Comparison of ENCODE assay signal across 19 cellular contexts in genomic region chr5:34684980-34685352, GRCh38. TPM values are rescaled to one million over a fixed set of nuclear protein-coding genes. Genes with fewer than 3 reads are reported as not detected.
A peak's percentile ranks its signal among the peaks of the same experiment; 100 is the strongest.
DNase-seq lines count a peak whose midpoint lies in the region; ATAC-seq, FAIRE-seq and TF ChIP-seq lines count a peak whose summit lies in the region.
"Had no signal": no experiment of that assay in that cellular context is flagged by ENCODE, and none has a peak within 500 bp of the region (broad histone marks: within the 10 kb centered on the region; RNA-seq: fewer than 3 reads in every experiment).

No MANE protein-coding gene starts in this region.

- no peaks in the 10 kb centered on the region for H3K79me1 ChIP-seq in mesenchymal stem cell (replicated peaks; ENCODE audit: low read length, poor library complexity, severe bottlenecking)

- CTCF ChIA-PET in HEK293 (lab: Yijun Ruan, JAX), result interaction anchor here (0.6 to 0.7 kb wide), 3 partner anchors 22 to 60 kb away, joined by 3 to 4 read pairs (median 4); no protein-coding TSS in a partner anchor

- peak overlapping the region; percentile 80 for H2AK5ac ChIP-seq in mesenchymal stem cell (ENCODE audit: low read length, severe bottlenecking)

- TF ChIP-seq CTCF in HEK293 (tag by site-specific recombination; IDR thresholded peaks at IDR 0.05) (no peak), astrocyte (IDR thresholded peaks at IDR 0.05; ENCODE audit: insufficient read depth, low read depth, low read length) (no peak)

- no peaks in the 10 kb centered on the region for H3K27me3 Mint-ChIP-seq in astrocyte (ENCODE audit: low read depth, unreplicated experiment)
- H3K27me3 Mint-ChIP-seq: activated CD4-positive, alpha-beta T cell treated with anti-CD3 and anti-CD28 coated beads, Interleukin-2, amount 10 ng/mL, durations not matched to agents 24 days and 14 days had no signal

- peaks cover 55% of the 10 kb centered on the region for H3K4me1 ChIP-seq in HEK293 (ENCODE audit: control insufficient read depth, insufficient read depth, low read length)
- H3K4me1 ChIP-seq in astrocyte (ENCODE audit: insufficient read depth, low read length), result peaks cover 58% of the 10 kb centered on the region
- H3K4me1 ChIP-seq in mesenchymal stem cell (ENCODE audit: control insufficient read depth, insufficient read depth, low read depth, low read length), result peaks cover 17% of the 10 kb centered on the region
- H3K4me1 ChIP-seq in skeletal muscle satellite cell (ENCODE audit: control insufficient read depth, insufficient read depth, low read length), result peaks cover 53% of the 10 kb centered on the region
- H3K4me1 ChIP-seq: BLaER1, Peyer's patch had no signal

- H3K4me2 ChIP-seq in astrocyte (ENCODE audit: low read length) (peak overlapping the region; percentile 80), mesenchymal stem cell (ENCODE audit: low read length, poor library complexity, severe bottlenecking) (no peak overlapping the region), skeletal muscle satellite cell (ENCODE audit: low read length) (no peak overlapping the region)
- H3K4me2 ChIP-seq: BLaER1 had no signal

- no peak overlapping the region for H3K18ac ChIP-seq in mesenchymal stem cell (ENCODE audit: low read depth in 1 of 2, low read length in 2 of 2)

- H4K8ac ChIP-seq in mesenchymal stem cell (ENCODE audit: low read length), result no peak overlapping the region

- H4K20me1 ChIP-seq in astrocyte (ENCODE audit: insufficient read depth, low read length), result peaks cover 17% of the 10 kb centered on the region
- H4K20me1 ChIP-seq: BLaER1 had no signal

- no peak overlapping the region for H3K14ac ChIP-seq in mesenchymal stem cell (ENCODE audit: low read length in 2 of 2)

- no peaks in the 10 kb centered on the region for H3K9me3 Mint-ChIP-seq in astrocyte (ENCODE audit: unreplicated experiment)
- H3K9me3 Mint-ChIP-seq: activated CD4-positive, alpha-beta T cell treated with anti-CD3 and anti-CD28 coated beads, Interleukin-2, amount 10 ng/mL, durations not matched to agents 24 days and 14 days had no signal

- H2AFZ ChIP-seq in astrocyte (ENCODE audit: low read depth, low read length), result no peak overlapping the region
- no peak overlapping the region for H2AFZ ChIP-seq in mesenchymal stem cell (ENCODE audit: low read depth, low read length)

- H2BK120ac ChIP-seq in mesenchymal stem cell (ENCODE audit: low read depth, low read length), result no peak overlapping the region

- WGBS in mesenchymal stem cell, result 94% methylated on average over 3 of the region's 4 CpGs

- peak overlapping the region; percentile 93 for H3K27ac Mint-ChIP-seq in astrocyte (ENCODE audit: unreplicated experiment)
- H3K27ac Mint-ChIP-seq: activated CD4-positive, alpha-beta T cell treated with anti-CD3 and anti-CD28 coated beads, Interleukin-2, amount 10 ng/mL, durations not matched to agents 24 days and 14 days had no signal

- peaks cover 7% of the 10 kb centered on the region for H3K36me3 Mint-ChIP-seq in astrocyte (ENCODE audit: low read depth, unreplicated experiment)

- peak overlapping the region; percentile 60 for H3K27ac ChIP-seq in HEK293 (ENCODE audit: extremely low read depth, low read depth, low read length)
- peak overlapping the region; percentile 99 for H3K27ac ChIP-seq in astrocyte (ENCODE audit: low read depth, low read length)
- peak overlapping the region; percentile 94 for H3K27ac ChIP-seq in mesenchymal stem cell (ENCODE audit: low read length, poor library complexity, severe bottlenecking)
- H3K27ac ChIP-seq: BLaER1, ovary, Peyer's patch had no signal

- peaks cover 94% of the 10 kb centered on the region for H3K79me2 ChIP-seq in astrocyte (ENCODE audit: insufficient read depth, low read length)

- POLR2A ChIA-PET in HEK293 (lab: Yijun Ruan, JAX), result interaction anchor here (1.0 kb wide), 1 partner anchor 29 kb away, joined by 4 read pairs; the partner anchor contains the start of gene RAI14

- H2BK12ac ChIP-seq in mesenchymal stem cell (ENCODE audit: low read length in 2 of 2), result no peak overlapping the region

- H3K36me3 ChIP-seq in HEK293 (ENCODE audit: control insufficient read depth in 2 of 2, insufficient read depth in 1 of 2, low read length in 2 of 2) (peaks cover 9 to 12% of the 10 kb centered on the region in 2 experiments), astrocyte (ENCODE audit: insufficient read depth, low read length) (peaks cover 21% of the 10 kb centered on the region), mesenchymal stem cell (ENCODE audit: control insufficient read depth in 1 of 2, insufficient read depth in 2 of 2, low read depth in 1 of 2, low read length in 2 of 2) (peaks cover 7 to 46% of the 10 kb centered on the region in 2 experiments), skeletal muscle satellite cell (ENCODE audit: insufficient read depth, low read length) (peaks cover 48% of the 10 kb centered on the region)
- H3K36me3 ChIP-seq: ovary, Peyer's patch had no signal

- no peak overlapping the region for H4K91ac ChIP-seq in mesenchymal stem cell (ENCODE audit: low read length)

- H3K23ac ChIP-seq in mesenchymal stem cell (ENCODE audit: low read length in 2 of 2), result no peak overlapping the region

- H3K9ac ChIP-seq in astrocyte (ENCODE audit: low read length) (peak overlapping the region; percentile 75), mesenchymal stem cell (ENCODE audit: low read length) (peak overlapping the region; percentile 39), skeletal muscle satellite cell (ENCODE audit: low read depth, low read length) (peak overlapping the region; percentile 41)
- H3K9ac ChIP-seq: BLaER1 had no signal

- no peak overlapping the region for H3K4ac ChIP-seq in mesenchymal stem cell (ENCODE audit: low read depth in 1 of 2, low read length in 2 of 2)

- H3K4me3 ChIP-seq in HEK293 (ENCODE audit: low read depth, low read length) (no peak overlapping the region), astrocyte (ENCODE audit: insufficient read depth, low read depth, low read length) (no peak overlapping the region), mesenchymal stem cell (ENCODE audit: insufficient read depth in 1 of 2, low read depth in 1 of 2, low read length in 2 of 2) (no peak overlapping the region), skeletal muscle satellite cell (ENCODE audit: low read length) (no peak overlapping the region)
- H3K4me3 ChIP-seq: BLaER1, mucosa of descending colon, ovary, Peyer's patch had no signal

- no peak overlapping the region for H2BK15ac ChIP-seq in mesenchymal stem cell (ENCODE audit: low read depth, poor library complexity, severe bottlenecking)

- H2BK5ac ChIP-seq in mesenchymal stem cell (ENCODE audit: low read depth, low read length, poor library complexity, severe bottlenecking), result peak overlapping the region; percentile 75

- FAIRE-seq in astrocyte (lab: Jason Lieb, UNC), result no peak
- FAIRE-seq: HTR-8/SVneo, kidney had no signal

- no peak for ATAC-seq in GM18519 (IDR thresholded peaks at IDR 0.05; ENCODE audit: low FRiP score, unreplicated experiment)

- peak overlapping the region; percentile 69 for H3K4me3 Mint-ChIP-seq in astrocyte (ENCODE audit: unreplicated experiment)
- H3K4me3 Mint-ChIP-seq: activated CD4-positive, alpha-beta T cell treated with anti-CD3 and anti-CD28 coated beads, Interleukin-2, amount 10 ng/mL, durations not matched to agents 24 days and 14 days had no signal

- no peaks in the 10 kb centered on the region for H3K27me3 ChIP-seq in astrocyte (ENCODE audit: insufficient read depth, low read length)
- H3K27me3 ChIP-seq in mesenchymal stem cell (ENCODE audit: control insufficient read depth in 1 of 2, insufficient read depth in 1 of 2, low read length in 2 of 2), result no peaks in the 10 kb centered on the region
- no peaks in the 10 kb centered on the region for H3K27me3 ChIP-seq in skeletal muscle satellite cell (ENCODE audit: control insufficient read depth, insufficient read depth, low read length)
- H3K27me3 ChIP-seq: BLaER1, ovary, Peyer's patch had no signal

- DNase-seq in astrocyte (ENCODE audit: low read depth) (no peak), mesenchymal stem cell (no peak), RPMI8226 (no peak), AG08395 (ENCODE audit: low spot score) (no peak)
- DNase-seq: activated CD4-positive, alpha-beta T cell treated with anti-CD3 and anti-CD28 coated beads, Interleukin-2, amount 10 ng/mL, durations not matched to agents 24 days and 14 days; activated CD8-positive, alpha-beta memory T cell treated with anti-CD3 and anti-CD28 coated beads, Interleukin-2, amount 50 U/mL, for 4 hours; activated gamma-delta T cell; hippocampal formation; kidney; mucosa of descending colon; NCI-H82; ovary; Peyer's patch; stimulated activated CD4-positive, alpha-beta T cell treated with anti-CD3 and anti-CD28 coated beads, Interleukin-4, amount 100 ng/mL, for 1 hour had no signal

- H3K9me3 ChIP-seq in HEK293 (ENCODE audit: control insufficient read depth, insufficient read depth, low read depth, low read length) (no peaks in the 10 kb centered on the region), astrocyte (ENCODE audit: insufficient read depth, low read depth, low read length) (no peaks in the 10 kb centered on the region), mesenchymal stem cell (ENCODE audit: control insufficient read depth, low read length) (no peaks in the 10 kb centered on the region), skeletal muscle satellite cell (replicated peaks; ENCODE audit: low read length) (no peaks in the 10 kb centered on the region)
- H3K9me3 ChIP-seq: mucosa of descending colon, ovary, Peyer's patch had no signal

- H3K4me1 Mint-ChIP-seq in astrocyte (ENCODE audit: low read depth, unreplicated experiment), result peaks cover 67% of the 10 kb centered on the region

TF ChIP-seq in HEK293, 187 proteins besides CTCF, POLR2A, EP300 and RAD21:
- TF ChIP-seq ZNF121 (tag by site-specific recombination; IDR thresholded peaks at IDR 0.05) (peak; percentile 95), ZNF426 (tag by site-specific recombination; IDR thresholded peaks at IDR 0.05) (no peak)

RNA-seq across cellular contexts. Expression of gene RAI14, which starts 28.8 kb away (rescaled TPM):
- total RNA-seq in astrocyte, result 307 and 315 TPM in 2 replicates
- polyA plus RNA-seq in mesenchymal stem cell (2013, experiment 1 of 2), result 100 TPM
- 99.7 TPM for polyA plus RNA-seq in mesenchymal stem cell (2013, experiment 2 of 2)
- 150 and 176 TPM in 2 replicates for total RNA-seq in skeletal muscle satellite cell (2012; rRNA removed)
